ENCODE assay signal across 1 cellular context in the genomic region with DNA sequence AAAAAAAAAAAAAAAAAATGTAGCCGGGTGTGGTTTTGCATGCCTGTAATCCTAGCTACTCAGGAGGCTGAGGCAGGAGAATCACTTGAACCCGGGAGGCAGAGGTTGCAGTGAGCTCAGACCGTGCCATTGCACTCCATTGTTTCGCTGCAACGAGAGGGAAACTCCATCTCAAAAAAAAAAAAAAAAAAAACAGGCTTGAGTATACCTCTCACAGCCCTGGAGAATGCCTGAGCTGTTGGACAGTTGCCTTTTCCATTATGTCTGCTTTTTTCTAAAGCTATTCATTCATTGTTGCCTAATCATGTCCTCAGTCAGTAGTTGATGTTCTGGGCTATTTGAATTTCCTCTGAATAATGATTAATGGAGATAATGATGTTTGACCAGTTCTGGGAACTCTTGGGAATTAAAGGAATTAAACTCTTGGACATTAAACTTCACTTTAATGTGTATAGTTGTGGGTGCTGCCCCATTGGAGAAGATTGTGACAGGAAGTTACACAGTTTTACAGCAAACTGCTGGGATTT.
TF ChIP-seq lines count a peak whose summit lies in the region.

No MANE protein-coding gene starts in this region.

TF ChIP-seq in HCT116, 20 proteins besides CTCF, POLR2A, EP300 and RAD21 (continued from another document):
- no peak for TF ChIP-seq JUND (IDR thresholded peaks at IDR 0.05)
- TF ChIP-seq, protein P1, sequence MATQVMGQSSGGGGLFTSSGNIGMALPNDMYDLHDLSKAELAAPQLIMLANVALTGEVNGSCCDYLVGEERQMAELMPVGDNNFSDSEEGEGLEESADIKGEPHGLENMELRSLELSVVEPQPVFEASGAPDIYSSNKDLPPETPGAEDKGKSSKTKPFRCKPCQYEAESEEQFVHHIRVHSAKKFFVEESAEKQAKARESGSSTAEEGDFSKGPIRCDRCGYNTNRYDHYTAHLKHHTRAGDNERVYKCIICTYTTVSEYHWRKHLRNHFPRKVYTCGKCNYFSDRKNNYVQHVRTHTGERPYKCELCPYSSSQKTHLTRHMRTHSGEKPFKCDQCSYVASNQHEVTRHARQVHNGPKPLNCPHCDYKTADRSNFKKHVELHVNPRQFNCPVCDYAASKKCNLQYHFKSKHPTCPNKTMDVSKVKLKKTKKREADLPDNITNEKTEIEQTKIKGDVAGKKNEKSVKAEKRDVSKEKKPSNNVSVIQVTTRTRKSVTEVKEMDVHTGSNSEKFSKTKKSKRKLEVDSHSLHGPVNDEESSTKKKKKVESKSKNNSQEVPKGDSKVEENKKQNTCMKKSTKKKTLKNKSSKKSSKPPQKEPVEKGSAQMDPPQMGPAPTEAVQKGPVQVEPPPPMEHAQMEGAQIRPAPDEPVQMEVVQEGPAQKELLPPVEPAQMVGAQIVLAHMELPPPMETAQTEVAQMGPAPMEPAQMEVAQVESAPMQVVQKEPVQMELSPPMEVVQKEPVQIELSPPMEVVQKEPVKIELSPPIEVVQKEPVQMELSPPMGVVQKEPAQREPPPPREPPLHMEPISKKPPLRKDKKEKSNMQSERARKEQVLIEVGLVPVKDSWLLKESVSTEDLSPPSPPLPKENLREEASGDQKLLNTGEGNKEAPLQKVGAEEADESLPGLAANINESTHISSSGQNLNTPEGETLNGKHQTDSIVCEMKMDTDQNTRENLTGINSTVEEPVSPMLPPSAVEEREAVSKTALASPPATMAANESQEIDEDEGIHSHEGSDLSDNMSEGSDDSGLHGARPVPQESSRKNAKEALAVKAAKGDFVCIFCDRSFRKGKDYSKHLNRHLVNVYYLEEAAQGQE (IDR thresholded peaks at IDR 0.05; ENCODE audit: low read depth) = no peak
- TF ChIP-seq, protein P2, sequence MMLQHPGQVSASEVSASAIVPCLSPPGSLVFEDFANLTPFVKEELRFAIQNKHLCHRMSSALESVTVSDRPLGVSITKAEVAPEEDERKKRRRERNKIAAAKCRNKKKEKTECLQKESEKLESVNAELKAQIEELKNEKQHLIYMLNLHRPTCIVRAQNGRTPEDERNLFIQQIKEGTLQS (IDR thresholded peaks at IDR 0.05) = no peak
- TF ChIP-seq, protein P3, sequence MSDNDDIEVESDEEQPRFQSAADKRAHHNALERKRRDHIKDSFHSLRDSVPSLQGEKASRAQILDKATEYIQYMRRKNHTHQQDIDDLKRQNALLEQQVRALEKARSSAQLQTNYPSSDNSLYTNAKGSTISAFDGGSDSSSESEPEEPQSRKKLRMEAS (IDR thresholded peaks at IDR 0.05) = no peak
- TF ChIP-seq FOSL1 (IDR thresholded peaks at IDR 0.05; ENCODE audit: low read depth) = no peak
- no peak for TF ChIP-seq POLR2AphosphoS5 (IDR thresholded peaks at IDR 0.05; ENCODE audit: low read depth, low read length)
- TF ChIP-seq EZH2 (IDR thresholded peaks at IDR 0.05) = no peak
- TF ChIP-seq, protein P4, sequence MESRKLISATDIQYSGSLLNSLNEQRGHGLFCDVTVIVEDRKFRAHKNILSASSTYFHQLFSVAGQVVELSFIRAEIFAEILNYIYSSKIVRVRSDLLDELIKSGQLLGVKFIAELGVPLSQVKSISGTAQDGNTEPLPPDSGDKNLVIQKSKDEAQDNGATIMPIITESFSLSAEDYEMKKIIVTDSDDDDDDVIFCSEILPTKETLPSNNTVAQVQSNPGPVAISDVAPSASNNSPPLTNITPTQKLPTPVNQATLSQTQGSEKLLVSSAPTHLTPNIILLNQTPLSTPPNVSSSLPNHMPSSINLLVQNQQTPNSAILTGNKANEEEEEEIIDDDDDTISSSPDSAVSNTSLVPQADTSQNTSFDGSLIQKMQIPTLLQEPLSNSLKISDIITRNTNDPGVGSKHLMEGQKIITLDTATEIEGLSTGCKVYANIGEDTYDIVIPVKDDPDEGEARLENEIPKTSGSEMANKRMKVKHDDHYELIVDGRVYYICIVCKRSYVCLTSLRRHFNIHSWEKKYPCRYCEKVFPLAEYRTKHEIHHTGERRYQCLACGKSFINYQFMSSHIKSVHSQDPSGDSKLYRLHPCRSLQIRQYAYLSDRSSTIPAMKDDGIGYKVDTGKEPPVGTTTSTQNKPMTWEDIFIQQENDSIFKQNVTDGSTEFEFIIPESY (IDR thresholded peaks at IDR 0.05; ENCODE audit: extremely low read depth, insufficient replicate concordance, low read length) = no peak
- TF ChIP-seq TCF7L2 (IDR thresholded peaks at IDR 0.05; ENCODE audit: borderline replicate concordance, extremely low read depth, insufficient read depth, insufficient read length) = no peak
- no peak for TF ChIP-seq SRF (IDR thresholded peaks at IDR 0.05; ENCODE audit: low read depth)
- TF ChIP-seq ELF1 (IDR thresholded peaks at IDR 0.05; ENCODE audit: borderline replicate concordance, low read depth) = no peak
